Comparison of ENCODE assay signal across 8 cellular contexts in the genomic region with DNA sequence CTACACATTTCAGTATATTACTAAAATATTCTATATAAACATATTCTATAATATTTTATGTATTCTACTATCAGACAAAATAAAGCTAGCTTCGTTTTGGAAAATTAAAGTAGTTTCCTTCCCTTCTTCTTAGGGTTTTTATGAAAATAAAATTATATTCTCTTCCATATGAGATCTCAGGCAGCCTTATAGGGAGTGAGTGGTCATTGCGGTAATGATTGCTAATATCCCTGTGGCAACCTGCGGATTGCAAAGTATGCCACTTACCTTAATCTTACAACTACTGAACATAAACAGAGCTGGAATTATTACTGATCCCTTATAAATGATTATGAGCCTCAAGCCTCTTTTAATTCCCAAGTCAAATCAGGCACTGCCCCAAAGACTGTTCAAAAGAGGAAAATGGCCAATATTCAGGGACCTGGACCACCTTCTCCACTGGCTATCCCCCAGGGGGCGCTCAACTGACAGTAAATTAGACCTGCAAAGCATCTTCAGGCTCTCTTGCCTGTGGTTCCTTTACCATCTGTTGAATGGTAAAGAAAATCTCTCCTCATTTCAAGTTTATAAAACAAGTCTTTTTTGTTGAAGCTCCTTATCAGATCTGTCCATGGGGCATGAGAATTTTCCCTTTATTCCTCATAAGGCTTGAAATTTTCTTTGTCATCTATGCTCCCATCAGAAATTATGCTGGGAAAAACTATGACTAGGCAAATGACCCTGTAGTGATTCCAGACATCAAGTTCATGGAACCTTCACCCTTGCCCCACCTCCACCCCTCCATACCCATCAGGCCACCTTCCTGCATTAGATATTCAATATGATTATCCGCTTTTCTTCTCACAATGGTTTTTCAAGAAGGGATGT.
DNase-seq lines count a peak whose midpoint lies in the region; ATAC-seq, FAIRE-seq and TF ChIP-seq lines count a peak whose summit lies in the region.

No MANE protein-coding gene starts in this region.

- H3K27ac ChIP-seq in RWPE1 = no peak overlapping the region

- CTCF ChIA-PET in Calu3 (lab: Charles Lee) (no interaction called here), RWPE1 (lab: Yijun Ruan, JAX) (interaction anchor here (0.7 to 2.7 kb wide), 4 partner anchors 10 to 215 kb away, joined by 3 to 9 read pairs (median 4); partner anchors contain the start of gene CEMIP2)

- FAIRE-seq in urothelium cell line (lab: Jason Lieb, UNC) = no peak

- H3K27ac Mint-ChIP-seq in Calu3 (ENCODE audit: unreplicated experiment) = no peak overlapping the region

- no peaks in the 10 kb centered on the region for H3K27me3 Mint-ChIP-seq in Calu3 (ENCODE audit: unreplicated experiment)

- H3K4me3 Mint-ChIP-seq in Calu3 (ENCODE audit: low read depth, unreplicated experiment) = no peak overlapping the region

- H3K9me3 Mint-ChIP-seq in Calu3 (ENCODE audit: low read depth, unreplicated experiment) = no peaks in the 10 kb centered on the region

- no TSS peak for BruUV-seq in Calu3 (replicated peaks; lab: Mats Ljungman, UMichigan)

- ATAC-seq in GM21390 (IDR thresholded peaks at IDR 0.05; ENCODE audit: unreplicated experiment) = peak; percentile 89

- intact Hi-C loops in Calu3 (cut with micrococcal nuclease; ENCODE audit: unreplicated experiment) (loop anchor here (2.0 to 5.0 kb wide), 3 partner anchors 80 to 163 kb away; partner anchors contain the start of gene CEMIP2), posterior cingulate gyrus (cut with DNase I) (loop anchor here (1.0 to 10.0 kb wide), 2 partner anchors 60 to 165 kb away; no protein-coding TSS in a partner anchor)

- DNase-seq in Calu3 = peak; percentile 80
- peak; percentile 43 for DNase-seq in HuH-7.5 (ENCODE audit: low spot score)
- peak; percentile 52 for DNase-seq in RWPE1 (ENCODE audit: low spot score)
- DNase-seq in activated effector memory CD4-positive, alpha-beta T cell treated with anti-CD3 and anti-CD28 coated beads, Interleukin-2, amount 50 U/mL, for 16 hours = peak; percentile 92
- peak; percentile 72 for DNase-seq in globus pallidus (ENCODE audit: low spot score)
- DNase-seq in posterior cingulate gyrus = peak in 9 of 10 donors; percentile 31 to 93 (median 70)
- peak; percentile 43 for DNase-seq in urothelium cell line (ENCODE audit: low spot score)

- no peaks in the 10 kb centered on the region for H3K36me3 Mint-ChIP-seq in Calu3 (ENCODE audit: insufficient read depth, unreplicated experiment)

- POLR2A ChIA-PET in RWPE1 (lab: Yijun Ruan, JAX; ENCODE audit: low non-redundant PET) = no interaction called here

- no peaks in the 10 kb centered on the region for H3K4me1 Mint-ChIP-seq in Calu3 (ENCODE audit: low read depth, unreplicated experiment)

- TF ChIP-seq CTCF in Calu3 (IDR thresholded peaks at IDR 0.05; ENCODE audit: unreplicated experiment) = peak; percentile 63
- TF ChIP-seq CTCF in RWPE1 (conservative IDR thresholded peaks at IDR 0.05; ENCODE audit: low read depth) = peak; percentile 56
